In the genomic region with DNA sequence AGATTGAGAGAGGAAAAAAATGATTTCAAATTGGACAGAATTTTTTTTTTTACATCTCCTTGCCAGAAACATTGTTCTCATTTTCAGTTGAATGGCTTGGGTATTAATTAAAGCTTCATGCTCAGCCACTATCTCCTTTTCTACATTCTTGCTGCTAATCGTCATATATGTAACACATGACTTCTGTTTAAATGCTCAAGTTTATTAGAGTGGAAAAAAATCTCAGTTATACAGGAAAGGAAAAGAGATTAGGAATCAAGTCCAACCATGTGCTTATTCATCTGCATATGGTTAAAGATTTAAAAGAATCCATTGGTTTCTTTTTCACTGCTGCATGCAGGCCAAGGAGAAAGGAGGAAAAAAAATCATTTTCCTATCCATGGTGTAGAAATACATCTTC, we compare ENCODE assay signal across 17 cellular contexts. TPM values are rescaled to one million over a fixed set of nuclear protein-coding genes. Genes with fewer than 3 reads are reported as not detected.
DNase-seq lines count a peak whose midpoint lies in the region; ATAC-seq and TF ChIP-seq lines count a peak whose summit lies in the region.
"Had no signal": no experiment of that assay in that cellular context is flagged by ENCODE, and none has a peak within 500 bp of the region (broad histone marks: within the 10 kb centered on the region; RNA-seq: fewer than 3 reads in every experiment).

No MANE protein-coding gene starts in this region.

- peaks cover 0 to 4% of the 10 kb centered on the region in 2 experiments for H3K36me3 ChIP-seq in SK-N-SH (replicated peaks in 1 of 2; ENCODE audit: control insufficient read depth in 1 of 2, insufficient read depth in 2 of 2, low read length in 1 of 2)
- no peaks in the 10 kb centered on the region for H3K36me3 ChIP-seq in uterus

- 56% methylated on average over 1 of the region's 1 CpG for WGBS in SK-N-SH (ENCODE audit: low lambda C conversion rate)

- peak overlapping the region; percentile 47; the same call in 1 of the 2 replicates for H3K9ac ChIP-seq in SK-N-SH

- H3F3A ChIP-seq in SK-N-SH (replicated peaks; ENCODE audit: insufficient read depth), result peaks cover 32% of the 10 kb centered on the region

- TF ChIP-seq CTCF in SK-N-SH (IDR thresholded peaks at IDR 0.05) (no peak), uterus (IDR thresholded peaks at IDR 0.05) (no peak)

- intact Hi-C loops in uterus (cut with DNase I; ENCODE audit: low total_unique reads), result no loop called here

- H3K4me1 ChIP-seq in SK-N-SH (ENCODE audit: control insufficient read depth in 1 of 2, insufficient read depth in 2 of 2, low read depth in 1 of 2, low read length in 1 of 2) (peaks cover 16 to 29% of the 10 kb centered on the region in 2 experiments), uterus (no peaks in the 10 kb centered on the region)

- TF ChIP-seq EP300 in SK-N-SH (IDR thresholded peaks at IDR 0.05; ENCODE audit: borderline replicate concordance in 1 of 2, low read depth in 1 of 2, low read length in 1 of 2), result no peak

- CTCF ChIA-PET in SK-N-SH (lab: Yijun Ruan, JAX), result interaction anchor here (1.6 kb wide), 1 partner anchor 120 kb away, joined by 5 read pairs; no protein-coding TSS in a partner anchor

- H3K27me3 ChIP-seq in SK-N-SH (ENCODE audit: insufficient read depth), result no peaks in the 10 kb centered on the region
- H3K27me3 ChIP-seq in uterus, result no peaks in the 10 kb centered on the region

- POLR2A ChIA-PET in SK-N-SH (lab: Yijun Ruan, JAX), result no interaction called here

- no peaks in the 10 kb centered on the region for H3K9me2 ChIP-seq in SK-N-SH

- H3K4me2 ChIP-seq in SK-N-SH, result peak overlapping the region; percentile 36; the same call in 1 of the 2 replicates

- H3K9me3 ChIP-seq in SK-N-SH (no peaks in the 10 kb centered on the region), uterus (no peaks in the 10 kb centered on the region)

- H3K4me3 ChIP-seq in SK-N-SH (ENCODE audit: low read depth in 2 of 2, low read length in 1 of 2) (no peak overlapping the region), uterus (no peak overlapping the region)
- H3K4me3 ChIP-seq: GM12878 had no signal

- H4K20me1 ChIP-seq in SK-N-SH (ENCODE audit: insufficient read depth), result no peaks in the 10 kb centered on the region

- no peak for TF ChIP-seq RAD21 in SK-N-SH (IDR thresholded peaks at IDR 0.05; ENCODE audit: low read length)

- DNase-seq in SK-N-SH (no peak), epithelial cell of prostate (ENCODE audit: low read depth, low spot score) (no peak), kidney tubule cell (ENCODE audit: low spot score) (peak; percentile 93), uterus (no peak), caudate nucleus (lab: John Stamatoyannopoulos, UW) (no peak), hepatic stellate cell (ENCODE audit: low spot score) (no peak)
- DNase-seq: activated CD8-positive, alpha-beta memory T cell treated with anti-CD3 and anti-CD28 coated beads, Interleukin-2, amount 50 U/mL, for 48 hours; activated naive CD8-positive, alpha-beta T cell treated with anti-CD3 and anti-CD28 coated beads, Interleukin-2, amount 10 ng/mL, durations not matched to agents 7 days and 5 days; DMS153; effector CD4-positive, alpha-beta T cell; GOT3; NCI-H1048; SHP77 had no signal

- no peak overlapping the region; the same call in 1 of the 2 replicates for H2AFZ ChIP-seq in SK-N-SH (ENCODE audit: low read depth)

- no peak; the same call in 1 of the 3 replicates for ATAC-seq in SK-N-SH treated with all-trans-retinoic acid at 6 μM for 48 hours
- no peak for ATAC-seq in GM19035 (IDR thresholded peaks at IDR 0.05; ENCODE audit: unreplicated experiment)
- ATAC-seq: GM12878 had no signal

- H3K27ac ChIP-seq in SK-N-SH (ENCODE audit: low read depth in 2 of 2, low read length in 1 of 2) (peak overlapping the region; percentile 67 to 82; a peak in 3 of 4 replicates), epithelial cell of prostate (peak overlapping the region; percentile 23), uterus (peak overlapping the region; percentile 61 to 84), caudate nucleus (ENCODE audit: low read depth, low read length) (no peak overlapping the region)
- H3K27ac ChIP-seq: 22Rv1 had no signal

- no peak for TF ChIP-seq POLR2A in uterus (IDR thresholded peaks at IDR 0.05)

- no peaks in the 10 kb centered on the region for H3K79me2 ChIP-seq in SK-N-SH (ENCODE audit: insufficient read depth)

TF ChIP-seq in SK-N-SH, 30 proteins besides CTCF, POLR2A, EP300 and RAD21:
- no peak for TF ChIP-seq RFX5 (IDR thresholded peaks at IDR 0.05; ENCODE audit: low read length)
- TF ChIP-seq, protein P1, sequence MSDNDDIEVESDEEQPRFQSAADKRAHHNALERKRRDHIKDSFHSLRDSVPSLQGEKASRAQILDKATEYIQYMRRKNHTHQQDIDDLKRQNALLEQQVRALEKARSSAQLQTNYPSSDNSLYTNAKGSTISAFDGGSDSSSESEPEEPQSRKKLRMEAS (IDR thresholded peaks at IDR 0.05; ENCODE audit: low read depth), result 0 out of 2 replicates have a peak, but pooled peaks have one; percentile 37
TF ChIP-seq in SK-N-SH: peak in this region for 1.

TF ChIP-seq in SK-N-SH treated with all-trans-retinoic acid at 6 μM for 48 hours, 23 proteins besides CTCF, POLR2A, EP300 and RAD21 (continues in another document):
- TF ChIP-seq TOX (CRISPR knock-in tag; IDR thresholded peaks at IDR 0.05; ENCODE audit: borderline replicate concordance), result no peak
- TF ChIP-seq, protein P2, sequence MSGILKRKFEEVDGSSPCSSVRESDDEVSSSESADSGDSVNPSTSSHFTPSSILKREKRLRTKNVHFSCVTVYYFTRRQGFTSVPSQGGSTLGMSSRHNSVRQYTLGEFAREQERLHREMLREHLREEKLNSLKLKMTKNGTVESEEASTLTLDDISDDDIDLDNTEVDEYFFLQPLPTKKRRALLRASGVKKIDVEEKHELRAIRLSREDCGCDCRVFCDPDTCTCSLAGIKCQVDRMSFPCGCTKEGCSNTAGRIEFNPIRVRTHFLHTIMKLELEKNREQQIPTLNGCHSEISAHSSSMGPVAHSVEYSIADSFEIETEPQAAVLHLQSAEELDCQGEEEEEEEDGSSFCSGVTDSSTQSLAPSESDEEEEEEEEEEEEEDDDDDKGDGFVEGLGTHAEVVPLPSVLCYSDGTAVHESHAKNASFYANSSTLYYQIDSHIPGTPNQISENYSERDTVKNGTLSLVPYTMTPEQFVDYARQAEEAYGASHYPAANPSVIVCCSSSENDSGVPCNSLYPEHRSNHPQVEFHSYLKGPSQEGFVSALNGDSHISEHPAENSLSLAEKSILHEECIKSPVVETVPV (CRISPR knock-in tag; IDR thresholded peaks at IDR 0.05), result no peak
- TF ChIP-seq, protein P3, sequence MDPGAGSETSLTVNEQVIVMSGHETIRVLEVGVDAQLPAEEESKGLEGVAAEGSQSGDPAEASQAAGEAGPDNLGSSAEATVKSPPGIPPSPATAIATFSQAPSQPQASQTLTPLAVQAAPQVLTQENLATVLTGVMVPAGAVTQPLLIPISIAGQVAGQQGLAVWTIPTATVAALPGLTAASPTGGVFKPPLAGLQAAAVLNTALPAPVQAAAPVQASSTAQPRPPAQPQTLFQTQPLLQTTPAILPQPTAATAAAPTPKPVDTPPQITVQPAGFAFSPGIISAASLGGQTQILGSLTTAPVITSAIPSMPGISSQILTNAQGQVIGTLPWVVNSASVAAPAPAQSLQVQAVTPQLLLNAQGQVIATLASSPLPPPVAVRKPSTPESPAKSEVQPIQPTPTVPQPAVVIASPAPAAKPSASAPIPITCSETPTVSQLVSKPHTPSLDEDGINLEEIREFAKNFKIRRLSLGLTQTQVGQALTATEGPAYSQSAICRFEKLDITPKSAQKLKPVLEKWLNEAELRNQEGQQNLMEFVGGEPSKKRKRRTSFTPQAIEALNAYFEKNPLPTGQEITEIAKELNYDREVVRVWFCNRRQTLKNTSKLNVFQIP (CRISPR knock-in tag; IDR thresholded peaks at IDR 0.05; ENCODE audit: borderline replicate concordance, low read depth), result no peak
- TF ChIP-seq ZC3H10 (CRISPR knock-in tag; IDR thresholded peaks at IDR 0.05), result no peak
- TF ChIP-seq TCF4 (CRISPR knock-in tag; IDR thresholded peaks at IDR 0.05; ENCODE audit: borderline replicate concordance), result no peak
- no peak for TF ChIP-seq RARB (CRISPR knock-in tag; IDR thresholded peaks at IDR 0.05)
- TF ChIP-seq ARNTL (CRISPR knock-in tag; IDR thresholded peaks at IDR 0.05; ENCODE audit: borderline replicate concordance, low read depth), result no peak
- TF ChIP-seq SNAI2 (CRISPR knock-in tag; IDR thresholded peaks at IDR 0.05), result no peak
- TF ChIP-seq, protein P4, sequence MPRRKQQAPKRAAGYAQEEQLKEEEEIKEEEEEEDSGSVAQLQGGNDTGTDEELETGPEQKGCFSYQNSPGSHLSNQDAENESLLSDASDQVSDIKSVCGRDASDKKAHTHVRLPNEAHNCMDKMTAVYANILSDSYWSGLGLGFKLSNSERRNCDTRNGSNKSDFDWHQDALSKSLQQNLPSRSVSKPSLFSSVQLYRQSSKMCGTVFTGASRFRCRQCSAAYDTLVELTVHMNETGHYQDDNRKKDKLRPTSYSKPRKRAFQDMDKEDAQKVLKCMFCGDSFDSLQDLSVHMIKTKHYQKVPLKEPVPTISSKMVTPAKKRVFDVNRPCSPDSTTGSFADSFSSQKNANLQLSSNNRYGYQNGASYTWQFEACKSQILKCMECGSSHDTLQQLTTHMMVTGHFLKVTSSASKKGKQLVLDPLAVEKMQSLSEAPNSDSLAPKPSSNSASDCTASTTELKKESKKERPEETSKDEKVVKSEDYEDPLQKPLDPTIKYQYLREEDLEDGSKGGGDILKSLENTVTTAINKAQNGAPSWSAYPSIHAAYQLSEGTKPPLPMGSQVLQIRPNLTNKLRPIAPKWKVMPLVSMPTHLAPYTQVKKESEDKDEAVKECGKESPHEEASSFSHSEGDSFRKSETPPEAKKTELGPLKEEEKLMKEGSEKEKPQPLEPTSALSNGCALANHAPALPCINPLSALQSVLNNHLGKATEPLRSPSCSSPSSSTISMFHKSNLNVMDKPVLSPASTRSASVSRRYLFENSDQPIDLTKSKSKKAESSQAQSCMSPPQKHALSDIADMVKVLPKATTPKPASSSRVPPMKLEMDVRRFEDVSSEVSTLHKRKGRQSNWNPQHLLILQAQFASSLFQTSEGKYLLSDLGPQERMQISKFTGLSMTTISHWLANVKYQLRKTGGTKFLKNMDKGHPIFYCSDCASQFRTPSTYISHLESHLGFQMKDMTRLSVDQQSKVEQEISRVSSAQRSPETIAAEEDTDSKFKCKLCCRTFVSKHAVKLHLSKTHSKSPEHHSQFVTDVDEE (CRISPR knock-in tag; IDR thresholded peaks at IDR 0.05), result no peak
- TF ChIP-seq ESRRG (CRISPR knock-in tag; IDR thresholded peaks at IDR 0.05), result no peak
- TF ChIP-seq ISL1 (CRISPR knock-in tag; IDR thresholded peaks at IDR 0.05), result no peak
- TF ChIP-seq PPARA (CRISPR knock-in tag; IDR thresholded peaks at IDR 0.05; ENCODE audit: borderline replicate concordance), result no peak

RNA-seq across cellular contexts. Expression of a gene that starts 47.3 kb away (rescaled TPM):
- 204 and 242 TPM in 2 replicates for polyA plus RNA-seq in SK-N-SH (2012; rRNA removed)
- polyA plus RNA-seq in SK-N-SH (2012; cell fraction: cytosol; rRNA removed), result 282 and 327 TPM in 2 replicates
- 113 and 197 TPM in 2 replicates for polyA plus RNA-seq in SK-N-SH (2012; cell fraction: nucleus; rRNA removed)
- 100 to 1,000 TPM; 334 to 604 (median 452) TPM for total RNA-seq in uterus
